16 cellular contexts compared by ENCODE assay signal in the genomic region with DNA sequence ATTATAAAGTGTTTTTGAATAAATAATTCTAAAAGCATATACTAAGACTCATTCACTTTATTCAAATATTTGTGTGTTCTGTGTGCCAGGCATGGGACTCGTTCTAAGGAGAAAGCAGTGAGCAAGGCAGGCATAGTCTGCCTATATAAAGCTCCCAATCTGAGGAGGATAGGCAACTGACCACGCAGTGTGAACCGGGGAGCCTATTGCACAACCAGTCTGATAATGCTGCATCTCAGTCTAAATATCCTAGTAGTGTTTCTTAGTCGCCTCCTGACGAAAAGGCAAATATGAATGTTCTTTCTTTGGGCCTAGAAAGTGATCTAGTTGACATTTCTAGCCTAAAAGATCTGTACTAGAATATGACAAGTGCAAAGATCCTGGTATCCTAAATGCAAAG.
"Had no signal": no experiment of that assay in that cellular context is flagged by ENCODE, and none has a peak within 500 bp of the region (broad histone marks: within the 10 kb centered on the region; RNA-seq: fewer than 3 reads in every experiment).

No MANE protein-coding gene starts in this region.

- H3K4me3 Mint-ChIP-seq: activated B cell treated with CpG ODN at 0.5 μM for 24 hours; activated CD4-positive, alpha-beta T cell treated with anti-CD3 and anti-CD28 coated beads, Interleukin-2, amount 10 ng/mL, durations not matched to agents 7 days and 5 days; nephron progenitor cell; T-helper 17 cell had no signal

- H3K36me3 ChIP-seq: uterus had no signal

- H3K27me3 ChIP-seq: hepatocyte, left lung, right atrium auricular region, tibial artery, uterus had no signal

- H3K4me1 Mint-ChIP-seq: activated B cell treated with CpG ODN at 0.5 μM for 24 hours; activated CD4-positive, alpha-beta T cell treated with anti-CD3 and anti-CD28 coated beads, Interleukin-2, amount 10 ng/mL, durations not matched to agents 7 days and 5 days; nephron progenitor cell; T-helper 17 cell had no signal

- H3K4me3 ChIP-seq: hepatocyte, left lung, right atrium auricular region, tibial artery, uterus had no signal

- H3K4me1 ChIP-seq: left lung, right atrium auricular region, tibial artery, uterus had no signal

- ATAC-seq: esophagus mucosa, left lung, T-helper 17 cell had no signal

- H3K27me3 Mint-ChIP-seq: activated B cell treated with CpG ODN at 0.5 μM for 24 hours; activated CD4-positive, alpha-beta T cell treated with anti-CD3 and anti-CD28 coated beads, Interleukin-2, amount 10 ng/mL, durations not matched to agents 7 days and 5 days; T-helper 17 cell had no signal

- H3K9me3 ChIP-seq: right atrium auricular region, tibial artery had no signal

- H3K27ac Mint-ChIP-seq: activated B cell treated with CpG ODN at 0.5 μM for 24 hours; activated CD4-positive, alpha-beta T cell treated with anti-CD3 and anti-CD28 coated beads, Interleukin-2, amount 10 ng/mL, durations not matched to agents 7 days and 5 days; nephron progenitor cell; T-helper 17 cell had no signal

- H3K27ac ChIP-seq: hepatocyte, left lung, right atrium auricular region, tibial artery, uterus had no signal

- DNase-seq: activated B cell treated with CpG ODN at 0.5 μM for 24 hours; activated CD4-positive, alpha-beta T cell treated with anti-CD3 and anti-CD28 coated beads, Interleukin-2, amount 10 ng/mL, durations not matched to agents 7 days and 5 days; kidney; left lung; mesendoderm; nephron progenitor cell; occipital lobe; small intestine; stimulated activated CD4-positive, alpha-beta T cell treated with anti-CD3 and anti-CD28 coated beads, Interleukin-4, amount 100 ng/mL, for 24 hours; stimulated activated naive CD4-positive, alpha-beta T cell; T-helper 17 cell; tibial artery; uterus had no signal

- H3K9me3 Mint-ChIP-seq: activated B cell treated with CpG ODN at 0.5 μM for 24 hours had no signal
